29 cellular contexts compared by ENCODE assay signal in the genomic region with DNA sequence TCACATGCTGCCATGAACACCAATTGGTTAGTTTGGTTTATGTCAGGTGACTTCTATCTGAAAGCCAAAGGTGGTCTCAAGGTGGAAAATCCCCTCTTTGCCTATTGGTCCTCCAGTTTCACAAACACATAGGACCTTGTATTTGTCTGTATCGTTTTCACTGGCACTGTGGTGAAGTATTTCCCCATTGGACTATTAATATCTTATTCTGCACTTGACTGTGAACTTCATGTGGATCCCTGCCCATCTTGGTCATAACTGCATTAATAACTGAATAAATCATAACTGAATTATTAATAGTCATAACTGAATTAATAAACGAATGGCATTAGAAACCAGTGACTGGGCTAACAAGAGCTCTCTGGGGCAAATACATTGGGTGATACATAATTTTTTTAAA.
"Had no signal": no experiment of that assay in that cellular context is flagged by ENCODE, and none has a peak within 500 bp of the region (broad histone marks: within the 10 kb centered on the region; RNA-seq: fewer than 3 reads in every experiment).

No MANE protein-coding gene starts in this region.

- ATAC-seq: naive thymus-derived CD8-positive, alpha-beta T cell; natural killer cell treated with Interleukin-12 subunit alpha and Interleukin-12 subunit beta and Interleukin-15 and Interleukin-18, amount 100 ng/mL, for 72 hours; pancreas; right lobe of liver; stimulated activated memory B cell treated with anti-CD40 and anti-IgM and Interleukin-4, amounts not matched to agents 10 μg/mL and 1 μg/mL and 100 μg/mL, for 72 hours; stimulated activated naive CD8-positive, alpha-beta T cell treated with anti-CD3 and anti-CD28 coated beads, Interleukin-15, amount 100 ng/mL, for 72 hours; stimulated activated naive CD8-positive, alpha-beta T cell treated with anti-CD3 and anti-CD28 coated beads, Interleukin-15, Interleukin-2, amounts not matched to agents 100 U/mL and 50 U/mL, for 24 hours had no signal

- H3K4me1 ChIP-seq: pancreas, prostate gland, right atrium auricular region, right lobe of liver, suprapubic skin, testis, tibial artery, transverse colon, upper lobe of left lung, vagina had no signal

- DNase-seq: naive thymus-derived CD8-positive, alpha-beta T cell; nephron progenitor cell; nucleus accumbens; pancreas; retina; right lobe of liver; sigmoid colon; small intestine; stimulated activated CD4-positive, alpha-beta T cell treated with anti-CD3 and anti-CD28 coated beads, Interleukin-15, amount 100 ng/mL, for 24 hours; stimulated activated CD4-positive, alpha-beta T cell treated with anti-CD3 and anti-CD28 coated beads, Interleukin-2, amount 100 ng/mL, for 24 hours; stimulated activated CD4-positive, alpha-beta T cell treated with anti-CD3 and anti-CD28 coated beads, Interleukin-2, amount 100 ng/mL, for 48 hours; stimulated activated CD4-positive, alpha-beta T cell treated with anti-CD3 and anti-CD28 coated beads, Interleukin-4, amount 100 ng/mL, for 24 hours; stimulated activated CD8-positive, alpha-beta memory T cell treated with anti-CD3 and anti-CD28 coated beads, Interleukin-4, amount 100 ng/mL, for 48 hours; stimulated activated naive CD4-positive, alpha-beta T cell; stimulated activated naive CD8-positive, alpha-beta T cell treated with anti-CD3 and anti-CD28 coated beads, Interleukin-15, amount 100 ng/mL, for 72 hours; stimulated activated naive CD8-positive, alpha-beta T cell treated with anti-CD3 and anti-CD28 coated beads, Interleukin-15, Interleukin-2, amounts not matched to agents 100 U/mL and 50 U/mL, for 24 hours; substantia nigra; testis; tibial artery; transverse colon; upper lobe of left lung had no signal

- H3K36me3 ChIP-seq: neutrophil, pancreas, prostate gland, right atrium auricular region, right lobe of liver, sigmoid colon, suprapubic skin, tibial artery, transverse colon, upper lobe of left lung, vagina had no signal

- H3K27ac ChIP-seq: neutrophil, pancreas, prostate gland, right atrium auricular region, right lobe of liver, sigmoid colon, suprapubic skin, testis, tibial artery, transverse colon, upper lobe of left lung, vagina had no signal

- H3K4me3 ChIP-seq: pancreas, prostate gland, right atrium auricular region, right lobe of liver, sigmoid colon, suprapubic skin, testis, tibial artery, transverse colon, upper lobe of left lung, vagina had no signal

- H3K27me3 ChIP-seq: neutrophil, pancreas, right atrium auricular region, right lobe of liver, sigmoid colon, suprapubic skin, testis, tibial artery, transverse colon, upper lobe of left lung, vagina had no signal

- H3K9me3 ChIP-seq: neutrophil, pancreas, prostate gland, right atrium auricular region, right lobe of liver, sigmoid colon, suprapubic skin, testis, tibial artery, transverse colon, upper lobe of left lung, vagina had no signal

- FAIRE-seq: pancreas, small intestine, urothelium cell line had no signal
